10 cellular contexts compared by ENCODE assay signal in genomic region chr9:88398-89037, GRCh38. TPM values are rescaled to one million over a fixed set of nuclear protein-coding genes. Genes with fewer than 3 reads are reported as not detected.
DNase-seq lines count a peak whose midpoint lies in the region; ATAC-seq and TF ChIP-seq lines count a peak whose summit lies in the region.
"Not testable (repeated sequence)": the region's sequence is repeated elsewhere in the genome, so short reads cannot be mapped to it uniquely, and the experiment has no call there.
"Had no signal": no experiment of that assay in that cellular context is flagged by ENCODE, and none has a peak within 500 bp of the region (broad histone marks: within the 10 kb centered on the region; RNA-seq: fewer than 3 reads in every experiment).

No MANE protein-coding gene starts in this region.

- not testable (repeated sequence) for H3K27ac ChIP-seq in C4-2B, heart right ventricle

- not testable (repeated sequence) for H3K4me1 Mint-ChIP-seq in activated T-cell treated with anti-CD3 and anti-CD28 coated beads, Interleukin-2, amount 50 U/mL, for 4 hours (ENCODE audit: low read depth)

- 13 to 14% methylated on average over 5 of the region's 11 CpGs for WGBS in heart right ventricle, 2 donors

- H3K4me3 Mint-ChIP-seq in activated T-cell treated with anti-CD3 and anti-CD28 coated beads, Interleukin-2, amount 50 U/mL, for 4 hours: not testable (repeated sequence)

- not testable (repeated sequence) for H3K36me3 ChIP-seq in heart right ventricle

- not testable (repeated sequence) for H3K4me3 ChIP-seq in heart right ventricle

- intact Hi-C loops in heart right ventricle (cut with DNase I): not testable (repeated sequence)

- TF ChIP-seq CTCF in C4-2B (conservative IDR thresholded peaks at IDR 0.05) (peak; percentile 59), heart right ventricle (IDR thresholded peaks at IDR 0.05) (peak in 3 of 9 donors; percentile 7 to 30 (median 29))
- not testable (repeated sequence) for TF ChIP-seq CTCF in omental fat pad (IDR thresholded peaks at IDR 0.05)

- H3K36me3 Mint-ChIP-seq in activated T-cell treated with anti-CD3 and anti-CD28 coated beads, Interleukin-2, amount 50 U/mL, for 4 hours (ENCODE audit: insufficient read depth): not testable (repeated sequence)

- not testable (repeated sequence) for H3K9me3 Mint-ChIP-seq in activated T-cell treated with anti-CD3 and anti-CD28 coated beads, Interleukin-2, amount 50 U/mL, for 4 hours

- not testable (repeated sequence) for H3K4me1 ChIP-seq in heart right ventricle

- DNase-seq in NCI-H1092 treated with DMSO at 0.1 percent for 48 hours (lab: John Stamatoyannopoulos, UW): peak; percentile 27
- not testable (repeated sequence) for DNase-seq in activated T-cell treated with anti-CD3 and anti-CD28 coated beads, Interleukin-2, amount 50 U/mL, for 4 hours; heart right ventricle; omental fat pad (ENCODE audit: low spot score)

- H3K27me3 Mint-ChIP-seq in activated T-cell treated with anti-CD3 and anti-CD28 coated beads, Interleukin-2, amount 50 U/mL, for 4 hours (ENCODE audit: low read depth): not testable (repeated sequence)

- ATAC-seq in GM19023 (IDR thresholded peaks at IDR 0.05; ENCODE audit: unreplicated experiment) (peak; percentile 89), GM21786 (IDR thresholded peaks at IDR 0.05; ENCODE audit: unreplicated experiment) (peak; percentile 76), HG03066 (IDR thresholded peaks at IDR 0.05; ENCODE audit: low read depth, unreplicated experiment) (peak; percentile 79), heart right ventricle (peak; percentile 68 to 89 (median 86)), omental fat pad (ENCODE audit: low FRiP score) (peak; percentile 92)
- peak; percentile 75 to 89 for ATAC-seq in activated T-cell treated with anti-CD3 and anti-CD28 coated beads, Interleukin-2, amount 50 U/mL, for 4 hours

- H3K9me3 ChIP-seq in heart right ventricle: not testable (repeated sequence)

- H3K27me3 ChIP-seq in heart right ventricle: not testable (repeated sequence)

RNA-seq across cellular contexts. Expression of gene FOXD4, which starts 29.7 kb away (rescaled TPM):
- under 1 TPM in 2 of 3 donors, not detected in 1; 0.10 to 0.16 TPM for total RNA-seq in activated T-cell treated with anti-CD3 and anti-CD28 coated beads, Interleukin-2, amount 50 U/mL, for 4 hours
- total RNA-seq in heart right ventricle (under 1 TPM in 5 of 10 donors, not detected in 5; 0.11 to 0.27 (median 0.13) TPM), omental fat pad (under 1 TPM in 3 of 4 donors, not detected in 1; 0.46 to 0.48 (median 0.47) TPM)
- polyA plus RNA-seq in heart right ventricle: under 1 TPM in 1 of 2 donors, not detected in 1; 0.23 TPM
- total RNA-seq: A673 had no signal
- polyA plus RNA-seq: cardiac muscle cell had no signal

RNA-seq across cellular contexts. Expression of gene WASHC1, which starts 59.3 kb away (rescaled TPM):
- total RNA-seq in activated T-cell treated with anti-CD3 and anti-CD28 coated beads, Interleukin-2, amount 50 U/mL, for 4 hours: 10 to 100 TPM; 15.8 to 18.3 (median 18.1) TPM
- 10 to 100 TPM in 3 of 10 donors, 1 to 10 TPM in 7; 6.0 to 14.2 (median 8.3) TPM for total RNA-seq in heart right ventricle
- polyA plus RNA-seq in heart right ventricle: 10 to 100 TPM; 11.8 to 18.8 TPM
- total RNA-seq in omental fat pad: 10 to 100 TPM in 1 of 4 donors, 1 to 10 TPM in 3; 3.2 to 12.6 (median 4.5) TPM
